Comparison of ENCODE assay signal across 22 cellular contexts in genomic region chr3:145882416-145882815, GRCh38.
A peak's percentile ranks its signal among the peaks of the same experiment; 100 is the strongest.
DNase-seq lines count a peak whose midpoint lies in the region; TF ChIP-seq lines count a peak whose summit lies in the region.
"Had no signal": no experiment of that assay in that cellular context is flagged by ENCODE, and none has a peak within 500 bp of the region (broad histone marks: within the 10 kb centered on the region; RNA-seq: fewer than 3 reads in every experiment).

No MANE protein-coding gene starts in this region.

- no peaks in the 10 kb centered on the region for H3K27me3 ChIP-seq in GM23248 (replicated peaks; ENCODE audit: insufficient read depth)
- no peaks in the 10 kb centered on the region for H3K27me3 ChIP-seq in stomach
- no peaks in the 10 kb centered on the region for H3K27me3 ChIP-seq in sigmoid colon
- H3K27me3 ChIP-seq: dorsolateral prefrontal cortex, transverse colon had no signal

- TF ChIP-seq CTCF in stomach (IDR thresholded peaks at IDR 0.05) (no peak), HFFc6 (IDR thresholded peaks at IDR 0.05) (no peak), sigmoid colon (IDR thresholded peaks at IDR 0.05) (no peak)

- H3K36me3 ChIP-seq in GM23248 (ENCODE audit: low read depth), result no peaks in the 10 kb centered on the region
- H3K36me3 ChIP-seq in stomach, result no peaks in the 10 kb centered on the region
- no peaks in the 10 kb centered on the region for H3K36me3 ChIP-seq in sigmoid colon
- H3K36me3 ChIP-seq: transverse colon had no signal

- H3K9me2 ChIP-seq in GM23248 (ENCODE audit: insufficient read depth), result no peaks in the 10 kb centered on the region

- no peak overlapping the region for H3K27ac Mint-ChIP-seq in HFFc6
- H3K27ac Mint-ChIP-seq: activated CD4-positive, alpha-beta T cell treated with anti-CD3 and anti-CD28 coated beads for 36 hours; activated CD8-positive, alpha-beta memory T cell treated with anti-CD3 and anti-CD28 coated beads, Interleukin-2, amount 10 ng/mL, durations not matched to agents 7 days and 5 days; activated naive CD8-positive, alpha-beta T cell; activated T-helper 1 cell treated with anti-CD3 and anti-CD28 coated beads, Interleukin-12 subunit alpha, Interleukin-12 subunit beta, Interleukin-2, Interleukin-4 antibody, amounts not matched to agents 30 ng/mL and 10 ng/mL and 1 ng/mL, durations not matched to agents 14 hours and 24 hours and 36 hours; naive B cell had no signal

- H3K4me3 Mint-ChIP-seq in HFFc6, result no peak overlapping the region
- H3K4me3 Mint-ChIP-seq: activated CD4-positive, alpha-beta T cell treated with anti-CD3 and anti-CD28 coated beads for 36 hours; activated CD8-positive, alpha-beta memory T cell treated with anti-CD3 and anti-CD28 coated beads, Interleukin-2, amount 10 ng/mL, durations not matched to agents 7 days and 5 days; activated naive CD8-positive, alpha-beta T cell; activated T-helper 1 cell treated with anti-CD3 and anti-CD28 coated beads, Interleukin-12 subunit alpha, Interleukin-12 subunit beta, Interleukin-2, Interleukin-4 antibody, amounts not matched to agents 30 ng/mL and 10 ng/mL and 1 ng/mL, durations not matched to agents 14 hours and 24 hours and 36 hours had no signal

- H3K9me3 Mint-ChIP-seq in HFFc6, result no peaks in the 10 kb centered on the region

- no peaks in the 10 kb centered on the region for H4K20me1 ChIP-seq in GM23248 (ENCODE audit: insufficient read depth)

- intact Hi-C loops in stomach (cut with DNase I; ENCODE audit: low total_unique reads), result no loop called here
- intact Hi-C loops in sigmoid colon (cut with DNase I), result no loop called here

- H3F3A ChIP-seq in GM23248 (ENCODE audit: insufficient read depth), result no peaks in the 10 kb centered on the region

- no peak overlapping the region for H2AFZ ChIP-seq in GM23248

- 48 to 49% methylated on average over 2 of the region's 2 CpGs for WGBS in GM23248 (ENCODE audit: low coverage in 1 of 2, low lambda C conversion rate in 2 of 2, missing lambda C conversion rate in 2 of 2), 2 experiments
- 30 to 70% (median 50%) methylated on average over 2 of the region's 2 CpGs for WGBS in stomach, 5 donors
- WGBS in sigmoid colon, 2 donors, result 72 to 79% methylated on average over 2 of the region's 2 CpGs

- no peak overlapping the region for H3K9ac ChIP-seq in GM23248

- H3K27ac ChIP-seq in GM23248 (no peak overlapping the region), stomach (no peak overlapping the region), sigmoid colon (no peak overlapping the region)
- H3K27ac ChIP-seq: dorsolateral prefrontal cortex, epithelial cell of prostate, transverse colon had no signal

- no peaks in the 10 kb centered on the region for H3K4me1 ChIP-seq in GM23248 (ENCODE audit: insufficient read depth)
- no peaks in the 10 kb centered on the region for H3K4me1 ChIP-seq in stomach
- H3K4me1 ChIP-seq in sigmoid colon, result no peaks in the 10 kb centered on the region
- H3K4me1 ChIP-seq: transverse colon had no signal

- H3K9me3 ChIP-seq in GM23248 (ENCODE audit: low read depth) (no peaks in the 10 kb centered on the region), stomach (peaks cover 0 to 10% (median 0%) of the 10 kb centered on the region in 4 donors), sigmoid colon (peaks cover 0 to 1% (median 0%) of the 10 kb centered on the region in 4 donors)
- H3K9me3 ChIP-seq: transverse colon had no signal

- in situ Hi-C loops in GM23248 (cut with MboI), result no loop called here

- H3K4me3 ChIP-seq in GM23248 (no peak overlapping the region), stomach (no peak overlapping the region), sigmoid colon (no peak overlapping the region)
- H3K4me3 ChIP-seq: dorsolateral prefrontal cortex, transverse colon had no signal

- peaks cover 2% of the 10 kb centered on the region; the same call in 1 of the 2 replicates for H3K27me3 Mint-ChIP-seq in HFFc6 (ENCODE audit: insufficient read depth)
- H3K27me3 Mint-ChIP-seq: activated CD4-positive, alpha-beta T cell treated with anti-CD3 and anti-CD28 coated beads for 36 hours; activated CD8-positive, alpha-beta memory T cell treated with anti-CD3 and anti-CD28 coated beads, Interleukin-2, amount 10 ng/mL, durations not matched to agents 7 days and 5 days; activated naive CD8-positive, alpha-beta T cell; naive B cell had no signal

- no peak overlapping the region for H3K4me2 ChIP-seq in GM23248 (ENCODE audit: unreplicated experiment)

- no peak for TF ChIP-seq EP300 in stomach (IDR thresholded peaks at IDR 0.05)
- no peak for TF ChIP-seq EP300 in sigmoid colon (IDR thresholded peaks at IDR 0.05)

- no peaks in the 10 kb centered on the region for H3K36me3 Mint-ChIP-seq in HFFc6 (ENCODE audit: low read depth)
- H3K36me3 Mint-ChIP-seq: activated CD8-positive, alpha-beta memory T cell treated with anti-CD3 and anti-CD28 coated beads, Interleukin-2, amount 10 ng/mL, durations not matched to agents 7 days and 5 days; activated naive CD8-positive, alpha-beta T cell; naive B cell had no signal

- DNase-seq in GM23248 (peak; percentile 52), amniotic epithelial cell (ENCODE audit: low read depth) (peak; percentile 13), fibroblast of gingiva (ENCODE audit: low read depth) (peak; percentile 41), stomach (peak; percentile 47), HFFc6 (no peak), sigmoid colon (no peak)
- no peak for DNase-seq in activated CD4-positive, CD25-positive, alpha-beta regulatory T cell treated with anti-CD3 and anti-CD28 coated beads, Interleukin-2, amount 50 U/mL, for 72 hours
- DNase-seq: activated CD4-positive, alpha-beta T cell treated with anti-CD3 and anti-CD28 coated beads for 36 hours; activated CD8-positive, alpha-beta memory T cell treated with anti-CD3 and anti-CD28 coated beads, Interleukin-2, amount 10 ng/mL, durations not matched to agents 7 days and 5 days; dorsolateral prefrontal cortex; mesendoderm; naive B cell; NCI-H1694 treated with DMSO at 0.1 percent for 48 hours; NCI-H82; Right ventricle myocardium superior; stimulated activated CD4-positive, alpha-beta T cell treated with anti-CD3 and anti-CD28 coated beads, Interleukin-2, amount 100 ng/mL, for 24 hours; stimulated activated naive CD4-positive, alpha-beta T cell; SW 1271; transverse colon had no signal

- no peaks in the 10 kb centered on the region for H3K79me2 ChIP-seq in GM23248 (ENCODE audit: insufficient read depth)

- TF ChIP-seq POLR2A in stomach (IDR thresholded peaks at IDR 0.05), result no peak
- TF ChIP-seq POLR2A in sigmoid colon (IDR thresholded peaks at IDR 0.05), result no peak

- no peaks in the 10 kb centered on the region for H3K4me1 Mint-ChIP-seq in HFFc6 (ENCODE audit: low read depth)
- H3K4me1 Mint-ChIP-seq: activated CD4-positive, alpha-beta T cell treated with anti-CD3 and anti-CD28 coated beads for 36 hours; activated CD8-positive, alpha-beta memory T cell treated with anti-CD3 and anti-CD28 coated beads, Interleukin-2, amount 10 ng/mL, durations not matched to agents 7 days and 5 days; naive B cell had no signal

Comparison
In these comparisons a context has a peak if more than half of its experiments do, and no peak if none do; other contexts are left out.
1. DNase-seq: peak in GM23248 (single experiment), amniotic epithelial cell (single experiment), fibroblast of gingiva (single experiment) and stomach (single experiment); none in HFFc6 (single experiment), sigmoid colon (single experiment) and activated CD4-positive, CD25-positive, alpha-beta regulatory T cell treated with anti-CD3 and anti-CD28 coated beads, Interleukin-2, amount 50 U/mL, for 72 hours (single experiment).